Comparison of ENCODE assay signal across 9 cellular contexts in genomic region chr1:85576642-85577420, GRCh38. TPM values are rescaled to one million over a fixed set of nuclear protein-coding genes. Genes with fewer than 3 reads are reported as not detected.
DNase-seq lines count a peak whose midpoint lies in the region; ATAC-seq and TF ChIP-seq lines count a peak whose summit lies in the region.
"Had no signal": no experiment of that assay in that cellular context is flagged by ENCODE, and none has a peak within 500 bp of the region (broad histone marks: within the 10 kb centered on the region; RNA-seq: fewer than 3 reads in every experiment).

No MANE protein-coding gene starts in this region.

- H3K27ac Mint-ChIP-seq in activated T-helper 1 cell treated with anti-CD3 and anti-CD28 coated beads, Interleukin-12 subunit alpha, Interleukin-12 subunit beta, Interleukin-2, Interleukin-4 antibody, amounts not matched to agents 30 ng/mL and 10 ng/mL and 1 ng/mL, durations not matched to agents 14 hours and 24 hours and 36 hours = no peak overlapping the region
- peak overlapping the region; percentile 94 for H3K27ac Mint-ChIP-seq in neural progenitor cell

- peak overlapping the region; percentile 91 for H3K4me2 ChIP-seq in neural progenitor cell

- ATAC-seq in HG02840 (IDR thresholded peaks at IDR 0.05; ENCODE audit: low FRiP score, unreplicated experiment) = peak; percentile 71

- H3K9me3 Mint-ChIP-seq in activated T-helper 1 cell treated with anti-CD3 and anti-CD28 coated beads, Interleukin-12 subunit alpha, Interleukin-12 subunit beta, Interleukin-2, Interleukin-4 antibody, amounts not matched to agents 30 ng/mL and 10 ng/mL and 1 ng/mL, durations not matched to agents 14 hours and 24 hours and 36 hours = no peaks in the 10 kb centered on the region
- H3K9me3 Mint-ChIP-seq in neural progenitor cell = peaks cover 3% of the 10 kb centered on the region

- H3K4me1 Mint-ChIP-seq in activated T-helper 1 cell treated with anti-CD3 and anti-CD28 coated beads, Interleukin-12 subunit alpha, Interleukin-12 subunit beta, Interleukin-2, Interleukin-4 antibody, amounts not matched to agents 30 ng/mL and 10 ng/mL and 1 ng/mL, durations not matched to agents 14 hours and 24 hours and 36 hours (ENCODE audit: low read depth) = peaks cover 19% of the 10 kb centered on the region
- peaks cover 34% of the 10 kb centered on the region for H3K4me1 Mint-ChIP-seq in neural progenitor cell

- DNase-seq in AG20443 (ENCODE audit: low spot score) = peak; percentile 74
- peak; percentile 87 for DNase-seq in GM13976 (ENCODE audit: low spot score)
- peak; percentile 15 for DNase-seq in NCI-H2029 treated with DMSO at 0.1 percent for 48 hours (lab: John Stamatoyannopoulos, UW)
- DNase-seq in activated T-helper 1 cell treated with anti-CD3 and anti-CD28 coated beads, Interleukin-12 subunit alpha, Interleukin-12 subunit beta, Interleukin-2, Interleukin-4 antibody, amounts not matched to agents 30 ng/mL and 10 ng/mL and 1 ng/mL, durations not matched to agents 14 hours and 24 hours and 36 hours (ENCODE audit: low spot score) = peak; percentile 47
- peak; percentile 54 for DNase-seq in foreskin melanocyte
- DNase-seq in neural progenitor cell (ENCODE audit: low spot score) = peak; percentile 93
- DNase-seq in stimulated activated naive CD4-positive, alpha-beta T cell (lab: John Stamatoyannopoulos, UW) = no peak

- H3K4me3 Mint-ChIP-seq in activated T-helper 1 cell treated with anti-CD3 and anti-CD28 coated beads, Interleukin-12 subunit alpha, Interleukin-12 subunit beta, Interleukin-2, Interleukin-4 antibody, amounts not matched to agents 30 ng/mL and 10 ng/mL and 1 ng/mL, durations not matched to agents 14 hours and 24 hours and 36 hours = peak overlapping the region; percentile 71
- H3K4me3 Mint-ChIP-seq in neural progenitor cell = peak overlapping the region; percentile 94

- H3K4me1 ChIP-seq in neural progenitor cell = peaks cover 23% of the 10 kb centered on the region

- intact Hi-C loops in activated T-helper 1 cell treated with anti-CD3 and anti-CD28 coated beads, Interleukin-12 subunit alpha, Interleukin-12 subunit beta, Interleukin-2, Interleukin-4 antibody, amounts not matched to agents 30 ng/mL and 10 ng/mL and 1 ng/mL, durations not matched to agents 14 hours and 24 hours and 36 hours (cut with micrococcal nuclease) = loop anchor here (2.0 kb wide), 1 partner anchor 112 kb away; the partner anchor contains the start of gene DDAH1

- peak; percentile 78 for TF ChIP-seq CTCF in GM13976 (IDR thresholded peaks at IDR 0.05; ENCODE audit: borderline replicate concordance, control extremely low read depth, extremely low read depth, insufficient read depth, missing control alignments)
- peak; percentile 73 for TF ChIP-seq CTCF in neural progenitor cell (IDR thresholded peaks at IDR 0.05)

- H4K20me1 ChIP-seq in neural progenitor cell (ENCODE audit: low read depth) = peaks cover 4% of the 10 kb centered on the region

- in situ Hi-C loops in GM13976 (cut with MboI; ENCODE audit: low sequenced_read_pairs, unreplicated experiment) = no loop called here

- peak overlapping the region; percentile 69 for H3K4me3 ChIP-seq in neural progenitor cell

- H3K36me3 Mint-ChIP-seq in activated T-helper 1 cell treated with anti-CD3 and anti-CD28 coated beads, Interleukin-12 subunit alpha, Interleukin-12 subunit beta, Interleukin-2, Interleukin-4 antibody, amounts not matched to agents 30 ng/mL and 10 ng/mL and 1 ng/mL, durations not matched to agents 14 hours and 24 hours and 36 hours (ENCODE audit: low read depth) = no peaks in the 10 kb centered on the region
- H3K36me3 Mint-ChIP-seq in neural progenitor cell = peaks cover 4% of the 10 kb centered on the region

- H3K27ac ChIP-seq in neural progenitor cell = no peak overlapping the region

- peak overlapping the region; percentile 77 for H3K9ac ChIP-seq in neural progenitor cell

- H3K9me3 ChIP-seq in neural progenitor cell (ENCODE audit: low read depth) = no peaks in the 10 kb centered on the region

- peaks cover 26% of the 10 kb centered on the region for H3F3A ChIP-seq in neural progenitor cell (ENCODE audit: low read depth)

- H3K36me3 ChIP-seq in neural progenitor cell = no peaks in the 10 kb centered on the region

- peaks cover 74% of the 10 kb centered on the region for H3K27me3 Mint-ChIP-seq in activated T-helper 1 cell treated with anti-CD3 and anti-CD28 coated beads, Interleukin-12 subunit alpha, Interleukin-12 subunit beta, Interleukin-2, Interleukin-4 antibody, amounts not matched to agents 30 ng/mL and 10 ng/mL and 1 ng/mL, durations not matched to agents 14 hours and 24 hours and 36 hours (ENCODE audit: insufficient read depth)
- peaks cover 35% of the 10 kb centered on the region for H3K27me3 Mint-ChIP-seq in neural progenitor cell (ENCODE audit: insufficient read depth, low read depth)

- H2AFZ ChIP-seq in neural progenitor cell (replicated peaks) = peak overlapping the region; percentile 85

- H3K27me3 ChIP-seq in neural progenitor cell = peaks cover 48% of the 10 kb centered on the region

- H3K79me2 ChIP-seq in neural progenitor cell (ENCODE audit: low read depth) = peaks cover 11% of the 10 kb centered on the region

RNA-seq across cellular contexts. Expression of gene CCN1, which starts 3.7 kb away (rescaled TPM):
- total RNA-seq in activated T-helper 1 cell treated with anti-CD3 and anti-CD28 coated beads, Interleukin-12 subunit alpha, Interleukin-12 subunit beta, Interleukin-2, Interleukin-4 antibody, amounts not matched to agents 30 ng/mL and 10 ng/mL and 1 ng/mL, durations not matched to agents 14 hours and 24 hours and 36 hours = 0.27 and 0.36 TPM in 2 replicates
- 23.9 and 26.7 TPM in 2 replicates for total RNA-seq in neural progenitor cell (ENCODE audit: low replicate concordance)
- total RNA-seq: activated CD8-positive, alpha-beta memory T cell treated with anti-CD3 and anti-CD28 coated beads for 36 hours had no signal

Comparison
In these comparisons a context has a peak if more than half of its experiments do, and no peak if none do; other contexts are left out.
1. DNase-seq: peak in AG20443 (single experiment), GM13976 (single experiment), NCI-H2029 treated with DMSO at 0.1 percent for 48 hours (single experiment), activated T-helper 1 cell treated with anti-CD3 and anti-CD28 coated beads, Interleukin-12 subunit alpha, Interleukin-12 subunit beta, Interleukin-2, Interleukin-4 antibody, amounts not matched to agents 30 ng/mL and 10 ng/mL and 1 ng/mL, durations not matched to agents 14 hours and 24 hours and 36 hours (single experiment), foreskin melanocyte (single experiment) and neural progenitor cell (single experiment); none in stimulated activated naive CD4-positive, alpha-beta T cell (0 of 6).
2. RNA of gene CCN1, which starts 3.7 kb away (total RNA-seq): 23.9 to 26.7 TPM in neural progenitor cell; 0.27 to 0.36 TPM in activated T-helper 1 cell treated with anti-CD3 and anti-CD28 coated beads, Interleukin-12 subunit alpha, Interleukin-12 subunit beta, Interleukin-2, Interleukin-4 antibody, amounts not matched to agents 30 ng/mL and 10 ng/mL and 1 ng/mL, durations not matched to agents 14 hours and 24 hours and 36 hours; every median in the first group is over 10 times any median in the second.